Comparison of ENCODE assay signal across 4 cellular contexts in genomic region chr15:67947254-67948039, GRCh38.
A peak's percentile ranks its signal among the peaks of the same experiment; 100 is the strongest.
TF ChIP-seq lines count a peak whose summit lies in the region.

No MANE protein-coding gene starts in this region.

TF ChIP-seq in A549, 52 proteins besides CTCF, POLR2A, EP300 and RAD21:
- TF ChIP-seq MAFK (IDR thresholded peaks at IDR 0.05; ENCODE audit: partially characterized antibody) (peak; percentile 85), ZNF302 (CRISPR knock-in tag; IDR thresholded peaks at IDR 0.05) (no peak)

TF ChIP-seq in GM23338, 12 proteins besides CTCF, POLR2A, EP300 and RAD21 (continues in another document):
- TF ChIP-seq EZH2 (IDR thresholded peaks at IDR 0.05; ENCODE audit: low read depth, unreplicated experiment) (no peak), STAT1 (IDR thresholded peaks at IDR 0.05; ENCODE audit: unreplicated experiment) (no peak), NANOG (IDR thresholded peaks at IDR 0.05; ENCODE audit: borderline replicate concordance) (no peak), CREB1 (CRISPR knock-in tag; IDR thresholded peaks at IDR 0.05; ENCODE audit: low read depth) (no peak), EZH2phosphoT487 (IDR thresholded peaks at IDR 0.05; ENCODE audit: unreplicated experiment) (no peak), ETS1 (IDR thresholded peaks at IDR 0.05) (no peak)

TF ChIP-seq in GM12878, 131 proteins besides CTCF, POLR2A, EP300 and RAD21:
- no peak for TF ChIP-seq SUZ12 (IDR thresholded peaks at IDR 0.05; ENCODE audit: unreplicated experiment)
- no peak for TF ChIP-seq SMARCA5 (IDR thresholded peaks at IDR 0.05)
- no peak for TF ChIP-seq CBX5 (IDR thresholded peaks at IDR 0.05; ENCODE audit: low read depth)
- TF ChIP-seq DPF2 (IDR thresholded peaks at IDR 0.05), result no peak
- TF ChIP-seq NR2C1 (IDR thresholded peaks at IDR 0.05), result no peak
- TF ChIP-seq MTA3 (IDR thresholded peaks at IDR 0.05; ENCODE audit: borderline replicate concordance, low read length), result no peak
- TF ChIP-seq CHD1 (IDR thresholded peaks at IDR 0.05; ENCODE audit: low read depth, low read length), result no peak
- TF ChIP-seq HDAC2 (IDR thresholded peaks at IDR 0.05), result no peak

TF ChIP-seq in SK-N-SH treated with all-trans-retinoic acid at 6 μM for 48 hours, 23 proteins besides CTCF, POLR2A, EP300 and RAD21:
- TF ChIP-seq ZC3H10 (CRISPR knock-in tag; IDR thresholded peaks at IDR 0.05) (no peak), BACH2 (CRISPR knock-in tag; IDR thresholded peaks at IDR 0.05; ENCODE audit: borderline replicate concordance) (no peak), TOX (CRISPR knock-in tag; IDR thresholded peaks at IDR 0.05; ENCODE audit: borderline replicate concordance) (no peak), ZNF70 (CRISPR knock-in tag; IDR thresholded peaks at IDR 0.05) (no peak), TCF4 (CRISPR knock-in tag; IDR thresholded peaks at IDR 0.05; ENCODE audit: borderline replicate concordance) (no peak), PATZ1 (CRISPR knock-in tag; IDR thresholded peaks at IDR 0.05; ENCODE audit: borderline replicate concordance) (no peak), ARNTL (CRISPR knock-in tag; IDR thresholded peaks at IDR 0.05; ENCODE audit: borderline replicate concordance, low read depth) (no peak), ZFP30 (CRISPR knock-in tag; IDR thresholded peaks at IDR 0.05) (no peak), CSRNP3 (CRISPR knock-in tag; IDR thresholded peaks at IDR 0.05) (no peak), CSDC2 (CRISPR knock-in tag; IDR thresholded peaks at IDR 0.05) (no peak), ZNF565 (CRISPR knock-in tag; conservative IDR thresholded peaks at IDR 0.05; ENCODE audit: low read depth) (no peak), ISL1 (CRISPR knock-in tag; IDR thresholded peaks at IDR 0.05) (no peak)
